In the genomic region with DNA sequence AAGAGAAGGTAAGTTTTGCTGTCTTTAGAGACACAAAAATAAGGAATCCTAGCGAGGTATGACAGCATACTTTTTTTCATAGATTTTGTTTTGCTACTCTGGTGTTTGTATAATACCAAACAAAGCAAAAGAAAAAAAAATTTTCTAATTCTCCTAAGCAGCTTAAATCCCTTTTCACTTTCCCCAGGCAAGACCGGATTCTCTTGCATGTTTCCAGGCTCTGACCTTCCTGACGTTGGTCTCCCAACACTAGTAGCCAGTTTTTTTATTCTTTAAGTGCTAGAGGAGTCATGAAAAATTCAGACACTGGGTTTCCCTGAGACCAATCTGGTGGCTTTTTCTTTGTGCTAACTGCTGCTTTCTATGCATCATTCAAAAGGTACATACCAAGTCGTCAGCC, we compare ENCODE assay signal across 24 cellular contexts.
DNase-seq lines count a peak whose midpoint lies in the region; ATAC-seq and TF ChIP-seq lines count a peak whose summit lies in the region.
"Had no signal": no experiment of that assay in that cellular context is flagged by ENCODE, and none has a peak within 500 bp of the region (broad histone marks: within the 10 kb centered on the region; RNA-seq: fewer than 3 reads in every experiment).

No MANE protein-coding gene starts in this region.

- no peak overlapping the region for H3K4me3 Mint-ChIP-seq in neural progenitor cell
- H3K4me3 Mint-ChIP-seq: CD14-positive monocyte; CD4-positive, alpha-beta memory T cell; CD8-positive, alpha-beta memory T cell had no signal

- H3K4me1 ChIP-seq in neural progenitor cell, result peaks cover 23% of the 10 kb centered on the region
- H3K4me1 ChIP-seq in PC-3 (ENCODE audit: insufficient read depth, low read length), result no peaks in the 10 kb centered on the region
- no peaks in the 10 kb centered on the region for H3K4me1 ChIP-seq in adrenal gland (replicated peaks in 1 of 2)
- H3K4me1 ChIP-seq: BE2C, BLaER1 had no signal

- H3K9ac ChIP-seq in SK-N-MC (ENCODE audit: insufficient read length), result no peak overlapping the region
- no peak overlapping the region for H3K9ac ChIP-seq in neural progenitor cell
- H3K9ac ChIP-seq in PC-3 (ENCODE audit: low read length), result no peak overlapping the region
- H3K9ac ChIP-seq: BLaER1 had no signal

- peaks cover 10% of the 10 kb centered on the region for H3F3A ChIP-seq in neural progenitor cell (ENCODE audit: low read depth)
- no peaks in the 10 kb centered on the region for H3F3A ChIP-seq in PC-3 (ENCODE audit: low read length, unreplicated experiment)

- H3K27ac ChIP-seq in SK-N-MC (peak overlapping the region; percentile 64; the same call in 1 of the 2 replicates), neural progenitor cell (no peak overlapping the region), PC-3 (ENCODE audit: low read length) (no peak overlapping the region), adrenal gland (no peak overlapping the region)
- H3K27ac ChIP-seq: BLaER1 had no signal

- DNase-seq in SK-N-MC (ENCODE audit: low read depth, low spot score) (no peak), neural progenitor cell (ENCODE audit: low spot score) (peak; percentile 24), retinal pigment epithelial cell (ENCODE audit: low read depth) (peak; percentile 63), PC-3 (no peak), adrenal gland (no peak)
- DNase-seq: 8988T; ACHN; BE2C; C1 segment of cervical spinal cord; CD4-positive, alpha-beta memory T cell; CD4-positive, CD25-positive, alpha-beta regulatory T cell; CD8-positive, alpha-beta memory T cell; COR-L47; DMS 273 treated with DMSO at 0.1 percent for 48 hours; DMS153; DMS53; DMS79; DND-41; EL; GDM1 had no signal

- H3K4me2 ChIP-seq in neural progenitor cell (peak overlapping the region; percentile 22), PC-3 (ENCODE audit: low read length) (no peak overlapping the region)
- H3K4me2 ChIP-seq: BLaER1 had no signal

- CTCF ChIA-PET in PC-3 (lab: Charles Lee), result no interaction called here

- peaks cover 3% of the 10 kb centered on the region for H3K27me3 Mint-ChIP-seq in neural progenitor cell (ENCODE audit: insufficient read depth, low read depth)

- peaks cover 44% of the 10 kb centered on the region for H3K4me1 Mint-ChIP-seq in neural progenitor cell
- H3K4me1 Mint-ChIP-seq: CD14-positive monocyte; CD4-positive, alpha-beta memory T cell; CD4-positive, CD25-positive, alpha-beta regulatory T cell; CD8-positive, alpha-beta memory T cell had no signal

- no TSS peak for BruUV-seq in PC-3 (replicated peaks; lab: Mats Ljungman, UMichigan)

- TF ChIP-seq CTCF in neural progenitor cell (IDR thresholded peaks at IDR 0.05) (no peak), retinal pigment epithelial cell (conservative IDR thresholded peaks at IDR 0.05; ENCODE audit: low read depth, low read length) (no peak), PC-3 (conservative IDR thresholded peaks at IDR 0.05; ENCODE audit: low read depth, low read length) (no peak), adrenal gland (IDR thresholded peaks at IDR 0.05) (no peak)

- no peaks in the 10 kb centered on the region for H3K9me2 ChIP-seq in PC-3 (replicated peaks; ENCODE audit: low read length)

- intact Hi-C loops in PC-3 (cut with micrococcal nuclease), result loop anchor here (10.0 kb wide), 1 partner anchor 321 kb away; no protein-coding TSS in a partner anchor
- intact Hi-C loops in adrenal gland (cut with DNase I), result no loop called here

- H3K79me2 ChIP-seq in neural progenitor cell (ENCODE audit: low read depth) (no peaks in the 10 kb centered on the region), PC-3 (ENCODE audit: low read length) (no peaks in the 10 kb centered on the region)

- no peaks in the 10 kb centered on the region for H3K36me3 ChIP-seq in SK-N-MC (ENCODE audit: insufficient read depth, low read length)
- no peaks in the 10 kb centered on the region for H3K36me3 ChIP-seq in neural progenitor cell
- H3K36me3 ChIP-seq in PC-3 (ENCODE audit: low read depth, low read length), result no peaks in the 10 kb centered on the region
- no peaks in the 10 kb centered on the region for H3K36me3 ChIP-seq in adrenal gland (replicated peaks in 1 of 2)
- H3K36me3 ChIP-seq: BE2C, BLaER1 had no signal

- POLR2A ChIA-PET in PC-3 (lab: Charles Lee; ENCODE audit: unreplicated experiment), result interaction anchor here (0.6 kb wide), 1 partner anchor 1118 kb away, joined by 5 read pairs; no protein-coding TSS in a partner anchor

- peak overlapping the region; percentile 18 for H3K27ac Mint-ChIP-seq in neural progenitor cell
- H3K27ac Mint-ChIP-seq: CD14-positive monocyte; CD4-positive, alpha-beta memory T cell; CD4-positive, CD25-positive, alpha-beta regulatory T cell; CD8-positive, alpha-beta memory T cell had no signal

- H2AFZ ChIP-seq in neural progenitor cell (replicated peaks) (no peak overlapping the region), PC-3 (ENCODE audit: low read length) (no peak overlapping the region)

- WGBS in adrenal gland, 4 donors, result 56 to 62% (median 58%) methylated on average over 4 of the region's 4 CpGs

- TF ChIP-seq POLR2A in adrenal gland (IDR thresholded peaks at IDR 0.05), result no peak

- H3K9me3 ChIP-seq in SK-N-MC (ENCODE audit: low read depth, low read length) (no peaks in the 10 kb centered on the region), neural progenitor cell (ENCODE audit: low read depth) (no peaks in the 10 kb centered on the region), PC-3 (ENCODE audit: low read length) (no peaks in the 10 kb centered on the region), adrenal gland (replicated peaks in 1 of 3) (no peaks in the 10 kb centered on the region)
- H3K9me3 ChIP-seq: BE2C, BLaER1 had no signal

- H3K36me3 Mint-ChIP-seq in neural progenitor cell, result no peaks in the 10 kb centered on the region
- H3K36me3 Mint-ChIP-seq: CD14-positive monocyte; CD4-positive, alpha-beta memory T cell; CD4-positive, CD25-positive, alpha-beta regulatory T cell had no signal

- no peaks in the 10 kb centered on the region for H3K27me3 ChIP-seq in neural progenitor cell
- peaks cover 78% of the 10 kb centered on the region for H3K27me3 ChIP-seq in PC-3 (ENCODE audit: low read length)
- H3K27me3 ChIP-seq in adrenal gland, result peaks cover 12% of the 10 kb centered on the region
- H3K27me3 ChIP-seq: BLaER1 had no signal

- H3K4me3 ChIP-seq in SK-N-MC (no peak overlapping the region), neural progenitor cell (no peak overlapping the region), retinal pigment epithelial cell (ENCODE audit: low read length) (no peak overlapping the region), PC-3 (ENCODE audit: low read length) (no peak overlapping the region), adrenal gland (no peak overlapping the region)
- H3K4me3 ChIP-seq: BLaER1, GM12878 had no signal

- H4K20me1 ChIP-seq in neural progenitor cell (ENCODE audit: low read depth), result no peaks in the 10 kb centered on the region
- 0 out of 2 replicates have a peak, but pooled peaks cover 6% of the 10 kb centered on the region for H4K20me1 ChIP-seq in PC-3 (ENCODE audit: low read length)
- H4K20me1 ChIP-seq: BLaER1 had no signal

- ATAC-seq in HG02798 (IDR thresholded peaks at IDR 0.05; ENCODE audit: poor library complexity, unreplicated experiment) (no peak), PC-3 (no peak)
- ATAC-seq: GM12878 had no signal

- H3K9me3 Mint-ChIP-seq in neural progenitor cell, result no peaks in the 10 kb centered on the region
- H3K9me3 Mint-ChIP-seq: CD14-positive monocyte; CD4-positive, alpha-beta memory T cell; CD4-positive, CD25-positive, alpha-beta regulatory T cell; CD8-positive, alpha-beta memory T cell had no signal

Comparison
In these comparisons a context has a peak if more than half of its experiments do, and no peak if none do; other contexts are left out.
1. DNase-seq: peak in neural progenitor cell (single experiment) and retinal pigment epithelial cell (single experiment); none in SK-N-MC (single experiment), PC-3 (single experiment) and adrenal gland (0 of 7).